In genomic region chr20:46350201-46350985, GRCh38 we compare ENCODE assay signal across 8 cellular contexts. TPM values are rescaled to one million over a fixed set of nuclear protein-coding genes. Genes with fewer than 3 reads are reported as not detected.
DNase-seq lines count a peak whose midpoint lies in the region; ATAC-seq lines count a peak whose summit lies in the region.

No MANE protein-coding gene starts in this region.

- H3K4me3 Mint-ChIP-seq in naive thymus-derived CD8-positive, alpha-beta T cell = no peak overlapping the region

- peaks cover 0 to 49% (median 3%) of the 10 kb centered on the region in 3 donors for H3K36me3 Mint-ChIP-seq in naive thymus-derived CD8-positive, alpha-beta T cell

- H3K4me1 Mint-ChIP-seq in naive thymus-derived CD8-positive, alpha-beta T cell = peaks cover 9 to 31% (median 23%) of the 10 kb centered on the region in 4 donors

- H3K27me3 Mint-ChIP-seq in naive thymus-derived CD8-positive, alpha-beta T cell = no peaks in the 10 kb centered on the region

- peak; percentile 70 for ATAC-seq in GM21447 (IDR thresholded peaks at IDR 0.05; ENCODE audit: unreplicated experiment)
- ATAC-seq in naive thymus-derived CD8-positive, alpha-beta T cell = no peak
- ATAC-seq in GM21367 (IDR thresholded peaks at IDR 0.05; ENCODE audit: unreplicated experiment) = no peak

- POLR2A ChIA-PET in naive thymus-derived CD8-positive, alpha-beta T cell (lab: Charles Lee) = interaction anchor here (1.2 to 1.5 kb wide), 2 partner anchors 8 to 11 kb away, joined by 3 to 5 read pairs; no protein-coding TSS in a partner anchor

- peak; percentile 88 for DNase-seq in Daoy (ENCODE audit: low read depth)
- peak; percentile 41 for DNase-seq in NAMALWA (ENCODE audit: low spot score)
- peak; percentile 71 for DNase-seq in brain pericyte (ENCODE audit: low read depth, low spot score)
- DNase-seq in naive thymus-derived CD8-positive, alpha-beta T cell = no peak
- DNase-seq in stimulated activated CD4-positive, alpha-beta T cell treated with anti-CD3 and anti-CD28 coated beads, Interleukin-12 subunit alpha, Interleukin-12 subunit beta, amount 100 ng/mL, for 4 hours = no peak
- no peak for DNase-seq in NCI-H1436 (lab: John Stamatoyannopoulos, UW)

- H3K27ac Mint-ChIP-seq in naive thymus-derived CD8-positive, alpha-beta T cell = peak overlapping the region in 7 of 10 donors; percentile 7 to 91 (median 58)

- H3K9me3 Mint-ChIP-seq in naive thymus-derived CD8-positive, alpha-beta T cell = no peaks in the 10 kb centered on the region

RNA-seq across cellular contexts. Expression of gene CDH22, which starts 42.1 kb away (rescaled TPM):
- total RNA-seq in Daoy (2014; rRNA removed; shearing (Covaris generic)) = under 0.01 TPM in 1 of 2 replicates, not detected in the other
- not detected for total RNA-seq in naive thymus-derived CD8-positive, alpha-beta T cell
- polyA plus RNA-seq in naive thymus-derived CD8-positive, alpha-beta T cell = not detected

RNA-seq across cellular contexts. Expression of gene ELMO2, which starts 56.0 kb away (rescaled TPM):
- 13.4 and 24.5 TPM in 2 replicates for total RNA-seq in Daoy (2014; rRNA removed; shearing (Covaris generic))
- 10 to 100 TPM; 56.0 to 58.0 TPM for total RNA-seq in naive thymus-derived CD8-positive, alpha-beta T cell
- polyA plus RNA-seq in naive thymus-derived CD8-positive, alpha-beta T cell = 10 to 100 TPM; 26.2 to 51.1 (median 34.9) TPM

Comparison
In these comparisons a context has a peak if more than half of its experiments do, and no peak if none do; other contexts are left out.
1. DNase-seq: peak in Daoy (single experiment), NAMALWA (single experiment) and brain pericyte (single experiment); none in naive thymus-derived CD8-positive, alpha-beta T cell (0 of 10), stimulated activated CD4-positive, alpha-beta T cell treated with anti-CD3 and anti-CD28 coated beads, Interleukin-12 subunit alpha, Interleukin-12 subunit beta, amount 100 ng/mL, for 4 hours (single experiment) and NCI-H1436 (single experiment).